Comparison of ENCODE assay signal across 19 cellular contexts in the genomic region with DNA sequence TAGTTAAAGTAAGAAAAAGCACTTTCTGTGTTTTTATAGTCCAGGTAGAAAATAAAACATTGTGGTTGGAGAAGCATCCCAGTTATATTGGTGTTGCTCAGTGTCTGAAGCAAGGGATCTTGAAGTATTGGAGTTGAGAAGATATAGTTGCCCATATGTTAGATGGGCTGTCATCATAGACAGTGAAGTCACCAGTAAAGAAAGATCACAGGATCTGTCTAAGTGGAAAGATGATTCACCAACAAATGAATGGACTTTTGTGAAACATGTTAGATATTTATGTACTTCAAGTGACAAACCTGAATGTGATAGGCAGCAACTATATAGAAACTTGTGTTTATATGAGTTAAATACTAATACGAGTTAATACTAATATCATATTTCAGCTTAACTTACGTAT. TPM values are rescaled to one million over a fixed set of nuclear protein-coding genes. Genes with fewer than 3 reads are reported as not detected.
DNase-seq lines count a peak whose midpoint lies in the region; ATAC-seq and TF ChIP-seq lines count a peak whose summit lies in the region.
"Had no signal": no experiment of that assay in that cellular context is flagged by ENCODE, and none has a peak within 500 bp of the region (broad histone marks: within the 10 kb centered on the region; RNA-seq: fewer than 3 reads in every experiment).

No MANE protein-coding gene starts in this region.

- H3K9me2 ChIP-seq in hepatocyte (replicated peaks; ENCODE audit: insufficient read depth) = no peaks in the 10 kb centered on the region

- H3K36me3 ChIP-seq in ascending aorta = peaks cover 13 to 31% of the 10 kb centered on the region in 2 donors
- H3K36me3 ChIP-seq in hepatocyte (replicated peaks; ENCODE audit: insufficient read depth, low read depth) = no peaks in the 10 kb centered on the region
- no peaks in the 10 kb centered on the region for H3K36me3 ChIP-seq in H7 (replicated peaks; ENCODE audit: control insufficient read depth, insufficient read depth, low read length)
- H3K36me3 ChIP-seq: SJCRH30 had no signal

- ATAC-seq in foreskin keratinocyte (peak; percentile 18), GM18868 (IDR thresholded peaks at IDR 0.05; ENCODE audit: unreplicated experiment) (no peak)
- ATAC-seq: CD8-positive, alpha-beta T cell had no signal

- TF ChIP-seq CTCF in ascending aorta (IDR thresholded peaks at IDR 0.05) = no peak
- no peak for TF ChIP-seq CTCF in foreskin keratinocyte (conservative IDR thresholded peaks at IDR 0.05)
- TF ChIP-seq CTCF in hepatocyte (IDR thresholded peaks at IDR 0.05; ENCODE audit: poor library complexity) = no peak

- H4K20me1 ChIP-seq in hepatocyte (ENCODE audit: insufficient read depth, poor library complexity, severe bottlenecking) = no peaks in the 10 kb centered on the region

- no peaks in the 10 kb centered on the region for H3K79me2 ChIP-seq in hepatocyte

- H3K4me1 ChIP-seq in ascending aorta (peaks cover 3 to 17% of the 10 kb centered on the region in 2 donors), foreskin keratinocyte (no peaks in the 10 kb centered on the region), hepatocyte (ENCODE audit: insufficient read depth) (no peaks in the 10 kb centered on the region)
- H3K4me1 ChIP-seq: SJCRH30 had no signal

- peak overlapping the region; percentile 47 to 83 for H3K27ac ChIP-seq in ascending aorta
- H3K27ac ChIP-seq in foreskin keratinocyte = no peak overlapping the region
- H3K27ac ChIP-seq in hepatocyte = no peak overlapping the region
- H3K27ac ChIP-seq: HL-60, SJCRH30 had no signal

- H3K4me2 ChIP-seq in hepatocyte = no peak overlapping the region

- H3K9me3 ChIP-seq in ascending aorta = no peaks in the 10 kb centered on the region
- no peaks in the 10 kb centered on the region for H3K9me3 ChIP-seq in hepatocyte (ENCODE audit: low read depth)

- no peak overlapping the region for H2AFZ ChIP-seq in hepatocyte

- intact Hi-C loops in ascending aorta (cut with DNase I) = loop anchor here (5.0 kb wide), 1 partner anchor 40 kb away; no protein-coding TSS in a partner anchor

- H3K27me3 ChIP-seq in ascending aorta (no peaks in the 10 kb centered on the region), foreskin keratinocyte (no peaks in the 10 kb centered on the region), hepatocyte (no peaks in the 10 kb centered on the region), H7 (ENCODE audit: control insufficient read depth, insufficient read depth, low read length) (no peaks in the 10 kb centered on the region)
- H3K27me3 ChIP-seq: SJCRH30 had no signal

- DNase-seq in HCEC 1CT (peak; percentile 19), ascending aorta (ENCODE audit: low spot score in 2 of 2) (no peak), foreskin keratinocyte (peak in 1 of 2 donors; percentile 24), kidney glomerular epithelial cell (lab: John Stamatoyannopoulos, UW) (no peak), hepatocyte (ENCODE audit: low spot score) (no peak), H7 (no peak)
- DNase-seq: CD8-positive, alpha-beta T cell; KG1; NCI-H1048; NCI-H146; NCI-H345; NCI-H526 treated with DMSO at 0.1 percent for 48 hours; RPMI8226; SJCRH30 had no signal

- WGBS in hepatocyte (ENCODE audit: low lambda C conversion rate, missing lambda C conversion rate) = 59% methylated on average over 2 of the region's 2 CpGs

- H3K4me3 ChIP-seq in ascending aorta (no peak overlapping the region), hepatocyte (no peak overlapping the region), H7 (ENCODE audit: insufficient read depth, low read depth, low read length) (no peak overlapping the region)
- H3K4me3 ChIP-seq: SJCRH30 had no signal

RNA-seq across cellular contexts. Expression of gene OGN, which starts 11.7 kb away (rescaled TPM):
- total RNA-seq in ascending aorta = 156 TPM
- not detected in 2 replicates for total RNA-seq in foreskin keratinocyte
- not detected in 2 replicates for polyA plus RNA-seq in foreskin keratinocyte
- total RNA-seq in hepatocyte = 43.5 and 56.6 TPM in 2 replicates
- 12.6 and 16.7 TPM in 2 replicates for polyA plus RNA-seq in hepatocyte
- total RNA-seq in H7 (2014; rRNA removed; shearing (Covaris generic)) = not detected in 2 replicates
- total RNA-seq: CD8-positive, alpha-beta T cell; M059J; OCI-LY7; SJCRH30 had no signal
- polyA plus RNA-seq: BJ had no signal

RNA-seq across cellular contexts. Expression of gene OMD, which starts 31.6 kb away (rescaled TPM):
- total RNA-seq in ascending aorta (36.2 TPM), foreskin keratinocyte (not detected in 2 replicates), hepatocyte (0.17 and 0.28 TPM in 2 replicates)
- polyA plus RNA-seq in foreskin keratinocyte (not detected in 2 replicates), hepatocyte (0.18 and 0.47 TPM in 2 replicates)
- total RNA-seq in H7 (2014; rRNA removed; shearing (Covaris generic)) = not detected in 2 replicates
- total RNA-seq: CD8-positive, alpha-beta T cell; M059J; OCI-LY7 had no signal

Comparison
In these comparisons a context has a peak if more than half of its experiments do, and no peak if none do; other contexts are left out.
1. H3K27ac ChIP-seq: peak in ascending aorta (2 of 2); none in foreskin keratinocyte (single experiment) and hepatocyte (single experiment).
2. RNA of gene OGN, which starts 11.7 kb away (total RNA-seq): 156 TPM in ascending aorta (single experiment) and 43.5 to 56.6 TPM in hepatocyte; not detected in foreskin keratinocyte and not detected in H7; every median in the first group is over 10 times any median in the second.
3. RNA of gene OMD, which starts 31.6 kb away (total RNA-seq): 36.2 TPM in ascending aorta (single experiment); 0.17 to 0.28 TPM in hepatocyte, not detected in foreskin keratinocyte and not detected in H7; every median in the first group is over 10 times any median in the second.